Comparison of ENCODE assay signal across 9 cellular contexts in the genomic region with DNA sequence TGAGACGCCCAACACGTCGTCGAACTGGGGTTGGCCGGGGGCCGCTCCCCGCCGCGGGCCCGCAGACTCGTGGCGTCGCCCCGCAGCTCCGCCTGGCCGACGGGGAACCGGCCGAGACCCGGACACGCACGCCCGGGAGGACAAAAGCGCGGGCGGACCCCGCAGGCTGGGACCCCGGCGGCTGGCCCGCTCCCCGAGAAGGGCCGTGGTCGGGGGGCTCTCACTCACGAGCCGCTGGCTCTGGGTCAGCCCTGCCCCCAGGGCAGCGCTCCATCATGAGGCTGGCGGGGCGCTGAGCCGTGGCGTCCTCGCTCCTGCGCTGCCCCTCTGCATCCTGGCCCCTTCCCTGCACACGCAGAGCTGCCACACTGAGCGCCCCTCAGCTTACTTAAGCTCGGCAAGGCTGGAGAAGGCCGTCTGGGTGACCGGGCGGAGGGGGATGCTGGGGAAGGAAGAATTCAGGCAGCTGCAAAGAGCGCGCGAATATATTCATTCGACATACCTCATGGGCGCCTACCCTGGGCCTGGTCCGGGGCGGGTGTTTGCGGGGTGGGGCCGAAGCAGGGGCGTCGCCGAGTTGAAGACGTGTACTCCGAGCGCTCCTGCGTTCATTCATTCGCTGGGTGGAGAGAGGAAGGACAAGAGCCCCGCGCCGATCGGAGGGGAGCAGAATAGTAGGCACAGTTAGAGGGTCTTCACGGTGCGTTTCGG. TPM values are rescaled to one million over a fixed set of nuclear protein-coding genes. Genes with fewer than 3 reads are reported as not detected.
A peak's percentile ranks its signal among the peaks of the same experiment; 100 is the strongest.
DNase-seq lines count a peak whose midpoint lies in the region; ATAC-seq and TF ChIP-seq lines count a peak whose summit lies in the region.
"Had no signal": no experiment of that assay in that cellular context is flagged by ENCODE, and none has a peak within 500 bp of the region (broad histone marks: within the 10 kb centered on the region; RNA-seq: fewer than 3 reads in every experiment).

No MANE protein-coding gene starts in this region.

- H3K27me3 ChIP-seq in cardiac muscle cell = peaks cover 19% of the 10 kb centered on the region
- no peaks in the 10 kb centered on the region for H3K27me3 ChIP-seq in prostate gland (replicated peaks; ENCODE audit: insufficient read depth)

- TF ChIP-seq CTCF in WI38 (IDR thresholded peaks at IDR 0.05; ENCODE audit: low read depth, low read length) (no peak), cardiac muscle cell (IDR thresholded peaks at IDR 0.05; ENCODE audit: low read depth, low read length) (no peak), prostate gland (IDR thresholded peaks at IDR 0.05) (no peak)

- peak; percentile 66 for DNase-seq in AG08396 (ENCODE audit: low spot score)
- DNase-seq in cardiac muscle cell (ENCODE audit: low read depth in 1 of 2, low spot score in 1 of 2) = peak; percentile 45 to 61
- DNase-seq in prostate gland (ENCODE audit: low spot score) = no peak
- no peak for DNase-seq in T-helper 9 cell
- DNase-seq in SIG-M5 (lab: John Stamatoyannopoulos, UW) = no peak
- no peak for DNase-seq in GDM1 (lab: John Stamatoyannopoulos, UW)

- H3K4me3 ChIP-seq in WI38 (ENCODE audit: low read depth, low read length) (peak overlapping the region; percentile 44), cardiac muscle cell (peak overlapping the region; percentile 43), prostate gland (peak overlapping the region; percentile 46 to 58)

- WGBS in prostate gland = 4% methylated on average over 56 of the region's 72 CpGs

- ATAC-seq in GM19463 (IDR thresholded peaks at IDR 0.05; ENCODE audit: unreplicated experiment) = peak; percentile 4

- intact Hi-C loops in prostate gland (cut with DNase I) = no loop called here

- H3K27ac ChIP-seq in cardiac muscle cell = no peak overlapping the region
- peak overlapping the region; percentile 52 to 73 for H3K27ac ChIP-seq in prostate gland

- H3K4me1 ChIP-seq in cardiac muscle cell (ENCODE audit: low read depth) = no peaks in the 10 kb centered on the region
- peaks cover 3% of the 10 kb centered on the region for H3K4me1 ChIP-seq in prostate gland (replicated peaks)

- H3K36me3 ChIP-seq in cardiac muscle cell (no peaks in the 10 kb centered on the region), prostate gland (no peaks in the 10 kb centered on the region)

- TF ChIP-seq POLR2A in prostate gland (IDR thresholded peaks at IDR 0.05) = no peak

- H3K9me3 ChIP-seq in cardiac muscle cell (ENCODE audit: low read depth) = no peaks in the 10 kb centered on the region
- no peaks in the 10 kb centered on the region for H3K9me3 ChIP-seq in prostate gland

RNA-seq across cellular contexts. Expression of a gene that starts 0.6 kb away (rescaled TPM):
- total RNA-seq in cardiac muscle cell (2.1 and 4.1 TPM in 2 replicates), prostate gland (10 to 100 TPM; 14.1 to 52.5 TPM)
- 3.3 and 4.5 TPM in 2 replicates for polyA plus RNA-seq in cardiac muscle cell

RNA-seq across cellular contexts. Expression of a gene that starts 32.4 kb away (rescaled TPM):
- not detected in 2 replicates for total RNA-seq in cardiac muscle cell
- not detected in 2 replicates for polyA plus RNA-seq in cardiac muscle cell
- total RNA-seq in prostate gland = 1 to 10 TPM in 1 of 2 donors, not detected in 1; 1.8 TPM
- total RNA-seq: dermis microvascular lymphatic vessel endothelial cell had no signal

Comparison
In these comparisons a context has a peak if more than half of its experiments do, and no peak if none do; other contexts are left out.
1. DNase-seq: peak in AG08396 (single experiment) and cardiac muscle cell (2 of 2); none in prostate gland (single experiment), T-helper 9 cell (single experiment), SIG-M5 (single experiment) and GDM1 (single experiment).
2. Peak in every context shown above with its lines, with median percentiles within 50 percentile points of each other: H3K4me3 ChIP-seq.